ENCODE assay signal across 8 cellular contexts in genomic region chr17:65137076-65137935, GRCh38. TPM values are rescaled to one million over a fixed set of nuclear protein-coding genes. Genes with fewer than 3 reads are reported as not detected.
DNase-seq lines count a peak whose midpoint lies in the region; TF ChIP-seq lines count a peak whose summit lies in the region.

Gene RGS9, plus strand, starts transcription at chr17:65137370. Its CDS starts 171 bp downstream, at chr17:65137541.

- H2AFZ ChIP-seq in Loucy (ENCODE audit: low read length) (peak within 1 kb of the TSS; percentile 60), parathyroid adenoma (peak within 1 kb of the TSS; percentile 83)

- no peaks in the 10 kb centered on the region for H4K20me1 ChIP-seq in Loucy (ENCODE audit: insufficient read depth, low read length, poor library complexity, severe bottlenecking)

- H3K79me2 ChIP-seq in Loucy (ENCODE audit: insufficient read depth, low read length) (peaks cover 38% of the 10 kb centered on the region), parathyroid adenoma (no peaks in the 10 kb centered on the region)

- H3K27me3 ChIP-seq in H7 (ENCODE audit: control insufficient read depth, insufficient read depth, low read length) (peaks cover 10% of the 10 kb centered on the region), Loucy (ENCODE audit: insufficient read depth, low read length, poor library complexity, severe bottlenecking) (no peaks in the 10 kb centered on the region), parathyroid adenoma (ENCODE audit: control insufficient read depth, insufficient read depth, low read length) (no peaks in the 10 kb centered on the region), tibial artery (peaks cover 0 to 14% of the 10 kb centered on the region in 2 donors)

- in situ Hi-C loops in G401 (cut with HindIII; ENCODE audit: low sequenced_read_pairs), result no loop called here

- peak within 1 kb of the TSS; percentile 45 for H3K4me3 ChIP-seq in H7 (ENCODE audit: insufficient read depth, low read depth, low read length)
- peak within 1 kb of the TSS; percentile 72 for H3K4me3 ChIP-seq in Loucy (ENCODE audit: low read length, poor library complexity, severe bottlenecking)
- H3K4me3 ChIP-seq in SK-N-MC, result peak within 1 kb of the TSS; percentile 62
- peak within 1 kb of the TSS; percentile 59 for H3K4me3 ChIP-seq in parathyroid adenoma (ENCODE audit: low read depth, low read length)
- peak within 1 kb of the TSS; percentile 48 to 58 for H3K4me3 ChIP-seq in tibial artery

- peaks cover 10% of the 10 kb centered on the region for H3K27me3 Mint-ChIP-seq in activated naive CD4-positive, alpha-beta T cell treated with anti-CD3 and anti-CD28 coated beads, Interleukin-2, amount 50 U/mL, for 24 hours

- H3F3A ChIP-seq in Loucy (ENCODE audit: low read depth), result no peaks in the 10 kb centered on the region

- H3K4me1 ChIP-seq in Loucy (ENCODE audit: insufficient read depth, low read length, poor library complexity, severe bottlenecking), result peaks cover 36% of the 10 kb centered on the region
- H3K4me1 ChIP-seq in parathyroid adenoma, result peaks cover 7% of the 10 kb centered on the region
- peaks cover 0 to 10% (median 7%) of the 10 kb centered on the region in 4 donors for H3K4me1 ChIP-seq in tibial artery

- H3K4me1 Mint-ChIP-seq in activated naive CD4-positive, alpha-beta T cell treated with anti-CD3 and anti-CD28 coated beads, Interleukin-2, amount 50 U/mL, for 24 hours, result peaks cover 18% of the 10 kb centered on the region

- H3K27ac ChIP-seq in SK-N-MC (no peak within 1 kb of the TSS), parathyroid adenoma (peak within 1 kb of the TSS; percentile 47), tibial artery (peak within 1 kb of the TSS; percentile 6 to 39)

- H3K4me2 ChIP-seq in Loucy (ENCODE audit: low read depth, low read length, poor library complexity, severe bottlenecking) (peak within 1 kb of the TSS; percentile 86), parathyroid adenoma (ENCODE audit: low read length) (peak within 1 kb of the TSS; percentile 86)

- H3K4me3 Mint-ChIP-seq in activated naive CD4-positive, alpha-beta T cell treated with anti-CD3 and anti-CD28 coated beads, Interleukin-2, amount 50 U/mL, for 24 hours, result peak within 1 kb of the TSS; percentile 87

- H3K9ac ChIP-seq in Loucy (ENCODE audit: low read depth, low read length, poor library complexity, severe bottlenecking) (peak within 1 kb of the TSS; percentile 66), SK-N-MC (ENCODE audit: insufficient read length) (no peak within 1 kb of the TSS), parathyroid adenoma (no peak within 1 kb of the TSS)

- H3K9me3 ChIP-seq in Loucy (ENCODE audit: insufficient read depth, low read depth, low read length), result no peaks in the 10 kb centered on the region
- no peaks in the 10 kb centered on the region for H3K9me3 ChIP-seq in SK-N-MC (ENCODE audit: low read depth, low read length)
- H3K9me3 ChIP-seq in parathyroid adenoma (ENCODE audit: control insufficient read depth, low read length), result no peaks in the 10 kb centered on the region
- H3K9me3 ChIP-seq in tibial artery, result no peaks in the 10 kb centered on the region

- H3K36me3 Mint-ChIP-seq in activated naive CD4-positive, alpha-beta T cell treated with anti-CD3 and anti-CD28 coated beads, Interleukin-2, amount 50 U/mL, for 24 hours, result peaks cover 2% of the 10 kb centered on the region

- DNase-seq in G401 (ENCODE audit: low spot score) (peak; percentile 74), H7 (peak; percentile 96), SK-N-MC (ENCODE audit: low read depth, low spot score) (no peak), cardiac septum (ENCODE audit: low spot score) (peak; percentile 90), tibial artery (peak; percentile 74 to 91)

- intact Hi-C loops in cardiac septum (cut with DNase I), result no loop called here
- intact Hi-C loops in tibial artery (cut with DNase I; ENCODE audit: low total_unique reads), result no loop called here

- peak; percentile 83 for TF ChIP-seq CTCF in Loucy (conservative IDR thresholded peaks at IDR 0.05; ENCODE audit: low read length)
- TF ChIP-seq CTCF in parathyroid adenoma (IDR thresholded peaks at IDR 0.05), result peak; percentile 100
- peak; percentile 95 for TF ChIP-seq CTCF in tibial artery (IDR thresholded peaks at IDR 0.05)

- peak within 1 kb of the TSS; percentile 72 for H3K27ac Mint-ChIP-seq in activated naive CD4-positive, alpha-beta T cell treated with anti-CD3 and anti-CD28 coated beads, Interleukin-2, amount 50 U/mL, for 24 hours

- no peaks in the 10 kb centered on the region for H3K9me3 Mint-ChIP-seq in activated naive CD4-positive, alpha-beta T cell treated with anti-CD3 and anti-CD28 coated beads, Interleukin-2, amount 50 U/mL, for 24 hours

- H3K9me2 ChIP-seq in Loucy (replicated peaks; ENCODE audit: low read depth, low read length), result no peaks in the 10 kb centered on the region

- H3K36me3 ChIP-seq in H7 (replicated peaks; ENCODE audit: control insufficient read depth, insufficient read depth, low read length) (no peaks in the 10 kb centered on the region), Loucy (ENCODE audit: insufficient read depth, low read length) (no peaks in the 10 kb centered on the region), SK-N-MC (ENCODE audit: insufficient read depth, low read length) (no peaks in the 10 kb centered on the region), parathyroid adenoma (ENCODE audit: control insufficient read depth, insufficient read depth, low read length) (no peaks in the 10 kb centered on the region), tibial artery (no peaks in the 10 kb centered on the region)

RNA-seq across cellular contexts. Expression of gene RGS9, which starts in this region (rescaled TPM):
- total RNA-seq in G401 (2014; rRNA removed; shearing (Covaris generic)), result 15.4 and 22.8 TPM in 2 replicates
- 5.1 and 7.9 TPM in 2 replicates for total RNA-seq in H7 (2014; rRNA removed; shearing (Covaris generic))
- total RNA-seq in cardiac septum, result 0.38 TPM

Comparison
In these comparisons a context has a peak if more than half of its experiments do, and no peak if none do; other contexts are left out.
1. Peak in DNase-seq in cardiac septum; RNA of the gene not detected or under 1 TPM.